ENCODE assay signal across 14 cellular contexts in genomic region chr3:114867828-114868498, GRCh38.
DNase-seq lines count a peak whose midpoint lies in the region; ATAC-seq, FAIRE-seq and TF ChIP-seq lines count a peak whose summit lies in the region.
"Had no signal": no experiment of that assay in that cellular context is flagged by ENCODE, and none has a peak within 500 bp of the region (broad histone marks: within the 10 kb centered on the region; RNA-seq: fewer than 3 reads in every experiment).

No MANE protein-coding gene starts in this region.

- peak overlapping the region; percentile 50 to 65 (median 64) for H3K27ac ChIP-seq in pancreas
- H3K27ac ChIP-seq: GM23248 had no signal

- H3K36me3 Mint-ChIP-seq in central memory CD8-positive, alpha-beta T cell (ENCODE audit: insufficient read depth), result no peaks in the 10 kb centered on the region
- H3K36me3 Mint-ChIP-seq: CD14-positive monocyte had no signal

- H3K9me3 Mint-ChIP-seq in central memory CD8-positive, alpha-beta T cell, result no peaks in the 10 kb centered on the region
- H3K9me3 Mint-ChIP-seq: CD14-positive monocyte; CD8-positive, alpha-beta T cell had no signal

- ATAC-seq in Right ventricle myocardium superior (ENCODE audit: poor library complexity), result peak; percentile 45
- ATAC-seq in central memory CD8-positive, alpha-beta T cell (replicated peaks; ENCODE audit: extremely low read depth, poor library complexity, severe bottlenecking), result no peak
- peak; percentile 75 to 84 (median 78) for ATAC-seq in pancreas
- ATAC-seq in GM19324 (IDR thresholded peaks at IDR 0.05; ENCODE audit: low FRiP score, unreplicated experiment), result no peak
- ATAC-seq: CD8-positive, alpha-beta T cell had no signal

- no peaks in the 10 kb centered on the region for H3K36me3 ChIP-seq in pancreas

- no peak for FAIRE-seq in pancreas (lab: Jason Lieb, UNC)
- FAIRE-seq: D721Med, H54 had no signal

- peaks cover 14% of the 10 kb centered on the region for H3K4me1 Mint-ChIP-seq in central memory CD8-positive, alpha-beta T cell

- H3K4me3 ChIP-seq in pancreas, result peak overlapping the region in 2 of 4 donors; percentile 4 to 20
- H3K4me3 ChIP-seq: GM23248 had no signal

- H3K4me3 Mint-ChIP-seq in central memory CD8-positive, alpha-beta T cell, result no peak overlapping the region
- H3K4me3 Mint-ChIP-seq: CD14-positive monocyte; CD8-positive, alpha-beta T cell had no signal

- no peaks in the 10 kb centered on the region for H3K9me3 ChIP-seq in pancreas

- H3K27me3 ChIP-seq in pancreas, result no peaks in the 10 kb centered on the region

- WGBS in pancreas, 2 donors, result 37 to 40% methylated on average over 4 of the region's 4 CpGs

- no peak for TF ChIP-seq CTCF in pancreas (IDR thresholded peaks at IDR 0.05)

- peak overlapping the region; percentile 52 for H3K27ac Mint-ChIP-seq in central memory CD8-positive, alpha-beta T cell (ENCODE audit: low read depth)
- H3K27ac Mint-ChIP-seq: CD14-positive monocyte; CD8-positive, alpha-beta T cell had no signal

- DNase-seq in Right ventricle myocardium superior, result no peak
- DNase-seq in cardiac septum (ENCODE audit: low spot score), result no peak
- DNase-seq in central memory CD8-positive, alpha-beta T cell (ENCODE audit: low spot score in 2 of 2), result no peak
- peak in 3 of 6 donors; percentile 51 to 75 (median 71) for DNase-seq in pancreas
- DNase-seq in activated T-cell treated with anti-CD3 and anti-CD28 coated beads, Interleukin-2, amount 50 U/mL, for 1 hour, result no peak
- DNase-seq: CD8-positive, alpha-beta T cell; COR-L47; DMS53; GF-D8; GM23248 had no signal

- intact Hi-C loops in Right ventricle myocardium superior (cut with DNase I) (no loop called here), cardiac septum (cut with DNase I) (no loop called here), pancreas (cut with DNase I) (no loop called here)

- no peaks in the 10 kb centered on the region for H3K27me3 Mint-ChIP-seq in central memory CD8-positive, alpha-beta T cell

- H3K4me1 ChIP-seq in pancreas, result peaks cover 39 to 62% (median 61%) of the 10 kb centered on the region in 3 donors

Comparison
In these comparisons a context has a peak if more than half of its experiments do, and no peak if none do; other contexts are left out.
1. ATAC-seq: peak in Right ventricle myocardium superior (single experiment) and pancreas (4 of 4); none in central memory CD8-positive, alpha-beta T cell (single experiment) and GM19324 (single experiment).